31 cellular contexts compared by ENCODE assay signal in the genomic region with DNA sequence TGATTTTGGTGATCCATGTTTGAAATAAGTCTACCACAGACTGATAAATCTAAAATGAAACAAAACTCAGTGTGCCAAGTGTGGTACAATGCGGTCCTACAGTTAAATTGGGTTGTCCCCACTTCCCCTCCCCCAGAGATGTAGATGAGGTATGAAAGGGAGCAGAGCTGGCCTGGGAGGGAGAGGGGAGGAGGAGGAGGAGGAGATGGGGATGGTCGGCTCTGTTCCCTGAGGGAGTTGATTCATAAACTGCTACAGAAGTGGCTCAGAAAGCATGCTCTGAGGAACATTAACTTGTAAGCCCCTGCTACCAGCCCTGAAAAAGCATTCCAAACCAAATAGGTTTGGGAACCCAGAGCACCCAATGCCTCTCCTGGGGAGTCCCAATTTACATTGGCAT. TPM values are rescaled to one million over a fixed set of nuclear protein-coding genes. Genes with fewer than 3 reads are reported as not detected.
"Had no signal": no experiment of that assay in that cellular context is flagged by ENCODE, and none has a peak within 500 bp of the region (broad histone marks: within the 10 kb centered on the region; RNA-seq: fewer than 3 reads in every experiment).

No MANE protein-coding gene starts in this region.

- H3K9me3 ChIP-seq: ascending aorta, MG63, Peyer's patch, SJSA1 had no signal

- H3K4me1 ChIP-seq: ascending aorta, Peyer's patch, SJSA1 had no signal

- H3K27ac ChIP-seq: ascending aorta, cardiac muscle cell, Peyer's patch, SJSA1 had no signal

- DNase-seq: activated CD4-positive, alpha-beta T cell treated with anti-CD3 and anti-CD28 coated beads, Interleukin-2, amount 10 ng/mL, durations not matched to agents 24 days and 14 days; activated CD4-positive, alpha-beta T cell treated with anti-CD3 and anti-CD28 coated beads, Interleukin-2, amount 50 U/mL, for 4 hours; activated CD8-positive, alpha-beta T cell treated with anti-CD3 and anti-CD28 coated beads for 36 hours; activated gamma-delta T cell; activated naive CD4-positive, alpha-beta T cell treated with Interleukin-2 at 50 U/mL for 16 hours; activated naive CD8-positive, alpha-beta T cell treated with anti-CD3 and anti-CD28 coated beads, Interleukin-2, amount 10 ng/mL, durations not matched to agents 7 days and 5 days; activated T-cell treated with anti-CD3 and anti-CD28 coated beads, Interleukin-2, amount 50 U/mL, for 24 hours; amygdala; Kasumi-1; KG1; MG63; NCI-H1105; NCI-H1417 treated with DMSO at 0.1 percent for 48 hours; NCI-H1930; NCI-H345; NCI-H524 treated with DMSO at 0.1 percent for 48 hours; NCI-H748 treated with DMSO at 0.1 percent for 48 hours; NK-92 treated with Interleukin-12 subunit alpha and Interleukin-12 subunit beta, amount 100 ng/mL, for 24 hours; PC-3; Peyer's patch; RPMI8226; SHP77 treated with DMSO at 0.1 percent for 48 hours; T-cell; T-helper 2 cell; T-helper 9 cell had no signal

- H3K4me3 ChIP-seq: ascending aorta, cardiac muscle cell, MG63, Peyer's patch, SJSA1 had no signal

- H3K36me3 ChIP-seq: ascending aorta, cardiac muscle cell, MG63, Peyer's patch, SJSA1 had no signal

- H3K27me3 ChIP-seq: ascending aorta, cardiac muscle cell, MG63, Peyer's patch had no signal

- ATAC-seq: activated CD8-positive, alpha-beta T cell treated with anti-CD3 and anti-CD28 coated beads for 36 hours; PC-3; SK-N-SH treated with all-trans-retinoic acid at 6 μM for 48 hours; T-cell had no signal

RNA-seq across cellular contexts. Expression of gene CHRNB4, which starts 28.0 kb away (rescaled TPM):
- total RNA-seq: activated CD4-positive, alpha-beta T cell treated with anti-CD3 and anti-CD28 coated beads, Interleukin-2, amount 10 ng/mL, durations not matched to agents 24 days and 14 days; activated CD8-positive, alpha-beta T cell treated with anti-CD3 and anti-CD28 coated beads for 36 hours; activated naive CD8-positive, alpha-beta T cell treated with anti-CD3 and anti-CD28 coated beads, Interleukin-2, amount 10 ng/mL, durations not matched to agents 7 days and 5 days; activated T-helper 2 cell treated with anti-CD3 and anti-CD28 coated beads, Interferon-gamma antibody, Interleukin-2, Interleukin-4, amounts not matched to agents 10 μg/mL and 5 μg/mL and 100 μg/mL, durations not matched to agents 14 hours and 24 hours and 36 hours; ascending aorta; PC-3; Peyer's patch; SJSA1; T-cell had no signal
- polyA plus RNA-seq: cardiac muscle cell had no signal

RNA-seq across cellular contexts. Expression of gene CHRNA3, which starts 48.2 kb away (rescaled TPM):
- total RNA-seq: activated CD4-positive, alpha-beta T cell treated with anti-CD3 and anti-CD28 coated beads, Interleukin-2, amount 10 ng/mL, durations not matched to agents 24 days and 14 days; activated CD8-positive, alpha-beta T cell treated with anti-CD3 and anti-CD28 coated beads for 36 hours; activated naive CD8-positive, alpha-beta T cell treated with anti-CD3 and anti-CD28 coated beads, Interleukin-2, amount 10 ng/mL, durations not matched to agents 7 days and 5 days; activated T-helper 2 cell treated with anti-CD3 and anti-CD28 coated beads, Interferon-gamma antibody, Interleukin-2, Interleukin-4, amounts not matched to agents 10 μg/mL and 5 μg/mL and 100 μg/mL, durations not matched to agents 14 hours and 24 hours and 36 hours; ascending aorta; NCI-H460; PC-3; SJSA1; T-cell had no signal
